Comparison of ENCODE assay signal across 8 cellular contexts in genomic region chr20:2103454-2104153, GRCh38. TPM values are rescaled to one million over a fixed set of nuclear protein-coding genes. Genes with fewer than 3 reads are reported as not detected.
DNase-seq lines count a peak whose midpoint lies in the region; ATAC-seq and TF ChIP-seq lines count a peak whose summit lies in the region.

No MANE protein-coding gene starts in this region.

- no peak for TF ChIP-seq CTCF in transverse colon (IDR thresholded peaks at IDR 0.05)

- H3K9me3 ChIP-seq in transverse colon = no peaks in the 10 kb centered on the region

- 0 to 2% methylated on average over 6 to 13 of the region's 13 CpGs for WGBS in transverse colon (ENCODE audit: low coverage in 1 of 2), 2 donors

- no peak for TF ChIP-seq EP300 in transverse colon (IDR thresholded peaks at IDR 0.05; ENCODE audit: low read depth)

- ATAC-seq in activated naive CD8-positive, alpha-beta T cell treated with anti-CD3 and anti-CD28 coated beads, Interleukin-2, amount 10 ng/mL, durations not matched to agents 7 days and 5 days (ENCODE audit: low read depth) = no peak
- peak; percentile 1 for ATAC-seq in left lobe of liver
- ATAC-seq in HG03565 (IDR thresholded peaks at IDR 0.05; ENCODE audit: unreplicated experiment) = no peak

- peak overlapping the region; percentile 45 to 89 (median 69) for H3K4me3 ChIP-seq in transverse colon

- no peaks in the 10 kb centered on the region for H3K27me3 ChIP-seq in transverse colon

- intact Hi-C loops in activated naive CD4-positive, alpha-beta T cell treated with anti-CD3 and anti-CD28 coated beads for 36 hours (cut with micrococcal nuclease) = loop anchor here (2.0 to 10.0 kb wide), 11 partner anchors 69 to 1561 kb away; partner anchors contain the start of genes CSNK2A1, FAM110A, NOP56 and NSFL1C
- intact Hi-C loops in transverse colon (cut with DNase I; ENCODE audit: low total_unique reads) = loop anchor here (5.0 kb wide), 1 partner anchor 206 kb away; the partner anchor contains the start of gene SIRPA

- H3K9me3 Mint-ChIP-seq in activated naive CD4-positive, alpha-beta T cell treated with anti-CD3 and anti-CD28 coated beads for 36 hours = no peaks in the 10 kb centered on the region
- H3K9me3 Mint-ChIP-seq in activated naive CD8-positive, alpha-beta T cell treated with anti-CD3 and anti-CD28 coated beads, Interleukin-2, amount 10 ng/mL, durations not matched to agents 7 days and 5 days = no peaks in the 10 kb centered on the region

- H3K27ac Mint-ChIP-seq in activated naive CD4-positive, alpha-beta T cell treated with anti-CD3 and anti-CD28 coated beads for 36 hours = peak overlapping the region; percentile 84
- H3K27ac Mint-ChIP-seq in activated naive CD8-positive, alpha-beta T cell treated with anti-CD3 and anti-CD28 coated beads, Interleukin-2, amount 10 ng/mL, durations not matched to agents 7 days and 5 days = peak overlapping the region; percentile 89

- CTCF ChIA-PET in activated naive CD4-positive, alpha-beta T cell treated with anti-CD3 and anti-CD28 coated beads for 36 hours (lab: Charles Lee) = interaction anchor here (1.0 to 3.2 kb wide), 4 partner anchors 11 to 139 kb away, joined by 3 to 14 read pairs (median 6); no protein-coding TSS in a partner anchor

- peak overlapping the region; percentile 91 for H3K4me3 Mint-ChIP-seq in activated naive CD4-positive, alpha-beta T cell treated with anti-CD3 and anti-CD28 coated beads for 36 hours
- peak overlapping the region; percentile 96 for H3K4me3 Mint-ChIP-seq in activated naive CD8-positive, alpha-beta T cell treated with anti-CD3 and anti-CD28 coated beads, Interleukin-2, amount 10 ng/mL, durations not matched to agents 7 days and 5 days

- DNase-seq in activated naive CD4-positive, alpha-beta T cell treated with anti-CD3 and anti-CD28 coated beads for 36 hours = no peak
- DNase-seq in activated naive CD4-positive, alpha-beta T cell treated with anti-CD3 and anti-CD28 coated beads, Interleukin-2, amount 50 U/mL, for 16 hours = no peak
- DNase-seq in activated naive CD8-positive, alpha-beta T cell treated with anti-CD3 and anti-CD28 coated beads, Interleukin-2, amount 10 ng/mL, durations not matched to agents 7 days and 5 days = no peak
- DNase-seq in left lobe of liver (ENCODE audit: low spot score) (no peak), transverse colon (no peak), NCI-H2081 treated with DMSO at 0.1 percent for 48 hours (lab: John Stamatoyannopoulos, UW) (no peak), NCI-H1694 treated with DMSO at 0.1 percent for 48 hours (lab: John Stamatoyannopoulos, UW) (no peak)

- POLR2A ChIA-PET in activated naive CD8-positive, alpha-beta T cell treated with anti-CD3 and anti-CD28 coated beads, Interleukin-2, amount 10 ng/mL, durations not matched to agents 7 days and 5 days (lab: Charles Lee) = interaction anchor here (0.5 to 1.6 kb wide), 15 partner anchors 9 to 1270 kb away, joined by 3 to 11 read pairs (median 3); partner anchors contain the start of genes FAM110A and SNRPB

- peaks cover 28% of the 10 kb centered on the region for H3K36me3 Mint-ChIP-seq in activated naive CD4-positive, alpha-beta T cell treated with anti-CD3 and anti-CD28 coated beads for 36 hours (ENCODE audit: low read depth)
- peaks cover 14% of the 10 kb centered on the region for H3K36me3 Mint-ChIP-seq in activated naive CD8-positive, alpha-beta T cell treated with anti-CD3 and anti-CD28 coated beads, Interleukin-2, amount 10 ng/mL, durations not matched to agents 7 days and 5 days

- TF ChIP-seq POLR2A in transverse colon (IDR thresholded peaks at IDR 0.05) = no peak

- no peaks in the 10 kb centered on the region for H3K27me3 Mint-ChIP-seq in activated naive CD4-positive, alpha-beta T cell treated with anti-CD3 and anti-CD28 coated beads for 36 hours (ENCODE audit: low read depth)
- no peaks in the 10 kb centered on the region for H3K27me3 Mint-ChIP-seq in activated naive CD8-positive, alpha-beta T cell treated with anti-CD3 and anti-CD28 coated beads, Interleukin-2, amount 10 ng/mL, durations not matched to agents 7 days and 5 days

- in situ Hi-C loops in transverse colon (cut with MboI; ENCODE audit: low pct_ligation_motif_present in 1 of 4, low pct_unique_long_range_greater_than_20kb in 1 of 4, low sequenced_read_pairs in 3 of 4) = no loop called here

- H3K4me1 Mint-ChIP-seq in activated naive CD4-positive, alpha-beta T cell treated with anti-CD3 and anti-CD28 coated beads for 36 hours (ENCODE audit: low read depth) = peaks cover 46% of the 10 kb centered on the region
- peaks cover 37% of the 10 kb centered on the region for H3K4me1 Mint-ChIP-seq in activated naive CD8-positive, alpha-beta T cell treated with anti-CD3 and anti-CD28 coated beads, Interleukin-2, amount 10 ng/mL, durations not matched to agents 7 days and 5 days

- peak overlapping the region; percentile 95 to 98 (median 97) for H3K27ac ChIP-seq in transverse colon

- peaks cover 19 to 47% (median 22%) of the 10 kb centered on the region in 4 donors for H3K4me1 ChIP-seq in transverse colon

- no peaks in the 10 kb centered on the region for H3K36me3 ChIP-seq in transverse colon

RNA-seq across cellular contexts. Expression of gene STK35, which starts 2.0 kb away (rescaled TPM):
- total RNA-seq in activated naive CD4-positive, alpha-beta T cell treated with anti-CD3 and anti-CD28 coated beads for 36 hours = 10 to 100 TPM; 20.5 to 20.9 TPM
- total RNA-seq in activated naive CD8-positive, alpha-beta T cell treated with anti-CD3 and anti-CD28 coated beads, Interleukin-2, amount 10 ng/mL, durations not matched to agents 7 days and 5 days = 10 to 100 TPM; 17.0 to 18.6 TPM
- total RNA-seq in left lobe of liver (10.1 TPM), transverse colon (10 to 100 TPM; 19.9 to 27.9 (median 23.9) TPM)
